ENCODE assay signal across 8 cellular contexts in the genomic region with DNA sequence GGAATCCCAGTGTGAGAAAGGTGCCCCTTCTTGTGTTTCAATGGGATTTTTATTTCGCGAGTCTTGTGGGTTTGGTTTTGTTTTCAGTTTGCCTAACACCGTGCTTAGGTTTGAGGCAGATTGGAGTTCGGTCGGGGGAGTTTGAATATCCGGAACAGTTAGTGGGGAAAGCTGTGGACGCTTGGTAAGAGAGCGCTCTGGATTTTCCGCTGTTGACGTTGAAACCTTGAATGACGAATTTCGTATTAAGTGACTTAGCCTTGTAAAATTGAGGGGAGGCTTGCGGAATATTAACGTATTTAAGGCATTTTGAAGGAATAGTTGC. TPM values are rescaled to one million over a fixed set of nuclear protein-coding genes. Genes with fewer than 3 reads are reported as not detected.
A peak's percentile ranks its signal among the peaks of the same experiment; 100 is the strongest.
DNase-seq lines count a peak whose midpoint lies in the region; ATAC-seq, FAIRE-seq and TF ChIP-seq lines count a peak whose summit lies in the region.

No MANE protein-coding gene starts in this region.

- DNase-seq in AG09309 (ENCODE audit: low read depth), result no peak
- DNase-seq in epithelial cell of esophagus (ENCODE audit: low read depth), result peak; percentile 27
- DNase-seq in pancreas, result no peak
- DNase-seq in AG20443 (ENCODE audit: low spot score), result no peak
- no peak for DNase-seq in NK-92 treated with Interleukin-12 subunit alpha and Interleukin-12 subunit beta, amount 100 ng/mL, for 24 hours (lab: John Stamatoyannopoulos, UW)

- H3K4me1 Mint-ChIP-seq in T-helper 1 cell treated with Interleukin-12 subunit alpha and Interleukin-12 subunit beta and Interleukin-4 antibody, amounts not matched to agents 30 μg/mL and 1 μg/mL, for 36 hours (ENCODE audit: low read depth), result peaks cover 27% of the 10 kb centered on the region

- intact Hi-C loops in pancreas (cut with DNase I), result no loop called here

- H3K27ac Mint-ChIP-seq in T-helper 1 cell treated with Interleukin-12 subunit alpha and Interleukin-12 subunit beta and Interleukin-4 antibody, amounts not matched to agents 30 μg/mL and 1 μg/mL, for 36 hours, result peak overlapping the region; percentile 95

- WGBS in pancreas, 2 donors, result 0 to 1% methylated on average over 14 of the region's 14 CpGs

- H3K36me3 ChIP-seq in pancreas, result peaks cover 0 to 8% (median 0%) of the 10 kb centered on the region in 3 donors

- no peaks in the 10 kb centered on the region for H3K27me3 ChIP-seq in pancreas

- ATAC-seq in GM21786 (IDR thresholded peaks at IDR 0.05; ENCODE audit: unreplicated experiment) (peak; percentile 5), pancreas (peak in 1 of 4 donors; percentile 6), HG03439 (IDR thresholded peaks at IDR 0.05; ENCODE audit: unreplicated experiment) (no peak)

- H3K9me3 ChIP-seq in pancreas, result no peaks in the 10 kb centered on the region

- no peaks in the 10 kb centered on the region for H3K9me3 Mint-ChIP-seq in T-helper 1 cell treated with Interleukin-12 subunit alpha and Interleukin-12 subunit beta and Interleukin-4 antibody, amounts not matched to agents 30 μg/mL and 1 μg/mL, for 36 hours

- H3K4me3 ChIP-seq in AG09309 (ENCODE audit: control insufficient read depth, low read depth, low read length) (peak overlapping the region; percentile 63), epithelial cell of esophagus (ENCODE audit: low read length) (peak overlapping the region; percentile 96), pancreas (peak overlapping the region; percentile 27 to 61 (median 43))

- peak overlapping the region; percentile 96 for H3K4me3 Mint-ChIP-seq in T-helper 1 cell treated with Interleukin-12 subunit alpha and Interleukin-12 subunit beta and Interleukin-4 antibody, amounts not matched to agents 30 μg/mL and 1 μg/mL, for 36 hours

- H3K4me1 ChIP-seq in pancreas, result peaks cover 24 to 38% (median 36%) of the 10 kb centered on the region in 3 donors

- peaks cover 34% of the 10 kb centered on the region for H3K36me3 Mint-ChIP-seq in T-helper 1 cell treated with Interleukin-12 subunit alpha and Interleukin-12 subunit beta and Interleukin-4 antibody, amounts not matched to agents 30 μg/mL and 1 μg/mL, for 36 hours (ENCODE audit: low read depth)

- no peak for FAIRE-seq in pancreas (lab: Jason Lieb, UNC)

- peaks cover 3% of the 10 kb centered on the region for H3K27me3 Mint-ChIP-seq in T-helper 1 cell treated with Interleukin-12 subunit alpha and Interleukin-12 subunit beta and Interleukin-4 antibody, amounts not matched to agents 30 μg/mL and 1 μg/mL, for 36 hours (ENCODE audit: low read depth)

- H3K27ac ChIP-seq in pancreas, result peak overlapping the region; percentile 94 to 100 (median 97)

- TF ChIP-seq CTCF in AG09309 (IDR thresholded peaks at IDR 0.05; ENCODE audit: control insufficient read depth, insufficient read depth, low read depth, low read length, missing control alignments) (no peak), epithelial cell of esophagus (IDR thresholded peaks at IDR 0.05; ENCODE audit: insufficient read depth, low read depth, low read length, missing control alignments) (no peak), pancreas (IDR thresholded peaks at IDR 0.05) (no peak)

RNA-seq across cellular contexts. Expression of a gene that starts 0.6 kb away (rescaled TPM):
- total RNA-seq in pancreas, result 100 to 1,000 TPM; 479 to 972 (median 684) TPM
- 100 to 1,000 TPM; 321 to 937 TPM for polyA plus RNA-seq in pancreas

RNA-seq across cellular contexts. Expression of a gene that starts 28.2 kb away (rescaled TPM):
- 10 to 100 TPM in 2 of 6 donors, 1 to 10 TPM in 4; 7.6 to 12.6 (median 8.6) TPM for total RNA-seq in pancreas
- polyA plus RNA-seq in pancreas, result 10 to 100 TPM; 19.2 to 26.1 TPM

RNA-seq across cellular contexts. Expression of a gene that starts 33.9 kb away (rescaled TPM):
- 10 to 100 TPM in 2 of 6 donors, 1 to 10 TPM in 4; 2.8 to 14.7 (median 6.0) TPM for total RNA-seq in pancreas
- polyA plus RNA-seq in pancreas, result 10 to 100 TPM in 1 of 2 donors, 1 to 10 TPM in 1; 7.8 to 10.8 TPM

Comparison
In these comparisons a context has a peak if more than half of its experiments do, and no peak if none do; other contexts are left out.
1. H3K4me3 ChIP-seq: peak in every context shown above with its lines; median percentile 96 in epithelial cell of esophagus; 63 in AG09309; 43 in pancreas.